Comparison of ENCODE assay signal across 1 cellular context in genomic region chr10:34677591-34677990, GRCh38.
TF ChIP-seq lines count a peak whose summit lies in the region.

No MANE protein-coding gene starts in this region.

TF ChIP-seq in GM23338, 12 proteins besides CTCF, POLR2A, EP300 and RAD21 (continued from another document):
- TF ChIP-seq, protein P1, sequence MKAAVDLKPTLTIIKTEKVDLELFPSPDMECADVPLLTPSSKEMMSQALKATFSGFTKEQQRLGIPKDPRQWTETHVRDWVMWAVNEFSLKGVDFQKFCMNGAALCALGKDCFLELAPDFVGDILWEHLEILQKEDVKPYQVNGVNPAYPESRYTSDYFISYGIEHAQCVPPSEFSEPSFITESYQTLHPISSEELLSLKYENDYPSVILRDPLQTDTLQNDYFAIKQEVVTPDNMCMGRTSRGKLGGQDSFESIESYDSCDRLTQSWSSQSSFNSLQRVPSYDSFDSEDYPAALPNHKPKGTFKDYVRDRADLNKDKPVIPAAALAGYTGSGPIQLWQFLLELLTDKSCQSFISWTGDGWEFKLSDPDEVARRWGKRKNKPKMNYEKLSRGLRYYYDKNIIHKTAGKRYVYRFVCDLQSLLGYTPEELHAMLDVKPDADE (IDR thresholded peaks at IDR 0.05): no peak
- TF ChIP-seq, protein P2, sequence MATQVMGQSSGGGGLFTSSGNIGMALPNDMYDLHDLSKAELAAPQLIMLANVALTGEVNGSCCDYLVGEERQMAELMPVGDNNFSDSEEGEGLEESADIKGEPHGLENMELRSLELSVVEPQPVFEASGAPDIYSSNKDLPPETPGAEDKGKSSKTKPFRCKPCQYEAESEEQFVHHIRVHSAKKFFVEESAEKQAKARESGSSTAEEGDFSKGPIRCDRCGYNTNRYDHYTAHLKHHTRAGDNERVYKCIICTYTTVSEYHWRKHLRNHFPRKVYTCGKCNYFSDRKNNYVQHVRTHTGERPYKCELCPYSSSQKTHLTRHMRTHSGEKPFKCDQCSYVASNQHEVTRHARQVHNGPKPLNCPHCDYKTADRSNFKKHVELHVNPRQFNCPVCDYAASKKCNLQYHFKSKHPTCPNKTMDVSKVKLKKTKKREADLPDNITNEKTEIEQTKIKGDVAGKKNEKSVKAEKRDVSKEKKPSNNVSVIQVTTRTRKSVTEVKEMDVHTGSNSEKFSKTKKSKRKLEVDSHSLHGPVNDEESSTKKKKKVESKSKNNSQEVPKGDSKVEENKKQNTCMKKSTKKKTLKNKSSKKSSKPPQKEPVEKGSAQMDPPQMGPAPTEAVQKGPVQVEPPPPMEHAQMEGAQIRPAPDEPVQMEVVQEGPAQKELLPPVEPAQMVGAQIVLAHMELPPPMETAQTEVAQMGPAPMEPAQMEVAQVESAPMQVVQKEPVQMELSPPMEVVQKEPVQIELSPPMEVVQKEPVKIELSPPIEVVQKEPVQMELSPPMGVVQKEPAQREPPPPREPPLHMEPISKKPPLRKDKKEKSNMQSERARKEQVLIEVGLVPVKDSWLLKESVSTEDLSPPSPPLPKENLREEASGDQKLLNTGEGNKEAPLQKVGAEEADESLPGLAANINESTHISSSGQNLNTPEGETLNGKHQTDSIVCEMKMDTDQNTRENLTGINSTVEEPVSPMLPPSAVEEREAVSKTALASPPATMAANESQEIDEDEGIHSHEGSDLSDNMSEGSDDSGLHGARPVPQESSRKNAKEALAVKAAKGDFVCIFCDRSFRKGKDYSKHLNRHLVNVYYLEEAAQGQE (IDR thresholded peaks at IDR 0.05; ENCODE audit: unreplicated experiment): no peak
- no peak for TF ChIP-seq NANOG (IDR thresholded peaks at IDR 0.05; ENCODE audit: borderline replicate concordance)
- no peak for TF ChIP-seq ZNF462 (CRISPR knock-in tag; IDR thresholded peaks at IDR 0.05)
- TF ChIP-seq STAT1 (IDR thresholded peaks at IDR 0.05; ENCODE audit: unreplicated experiment): no peak
